8 cellular contexts compared by ENCODE assay signal in genomic region chr17:48831549-48831883, GRCh38. TPM values are rescaled to one million over a fixed set of nuclear protein-coding genes. Genes with fewer than 3 reads are reported as not detected.
DNase-seq lines count a peak whose midpoint lies in the region; ATAC-seq, FAIRE-seq and TF ChIP-seq lines count a peak whose summit lies in the region.

No MANE protein-coding gene starts in this region.

- peak overlapping the region; percentile 82 for H3K9ac ChIP-seq in Karpas-422 (ENCODE audit: low read length)

- H3K4me3 Mint-ChIP-seq in dendritic cell treated with granulocyte-macrophage colony-stimulating factor and Interleukin-4, amounts not matched to agents 40 ng/mL and 50 ng/mL, for 4 days: peak overlapping the region; percentile 97
- H3K4me3 Mint-ChIP-seq in natural killer cell: peak overlapping the region; percentile 92

- no peak for FAIRE-seq in GM12891 (lab: Jason Lieb, UNC)
- FAIRE-seq in GM19239 (lab: Jason Lieb, UNC): no peak

- H3K27me3 ChIP-seq in AG04450 (ENCODE audit: control insufficient read depth, insufficient read depth, low read length): no peaks in the 10 kb centered on the region
- H3K27me3 ChIP-seq in Karpas-422 (ENCODE audit: low read length): no peaks in the 10 kb centered on the region

- intact Hi-C loops in dendritic cell treated with granulocyte-macrophage colony-stimulating factor and Interleukin-4, amounts not matched to agents 40 ng/mL and 50 ng/mL, for 4 days (cut with micrococcal nuclease): loop anchor here (2.0 kb wide), 1 partner anchor 61 kb away; the partner anchor contains the start of gene ATP5MC1
- intact Hi-C loops in natural killer cell (cut with micrococcal nuclease): loop anchor here (1.0 to 2.0 kb wide), 2 partner anchors 10 to 15 kb away; partner anchors contain the start of gene TTLL6

- peaks cover 7% of the 10 kb centered on the region; the same call in 1 of the 2 replicates for H4K20me1 ChIP-seq in Karpas-422 (ENCODE audit: insufficient read depth, low read depth, low read length)

- H3K27ac ChIP-seq in AG04450 (ENCODE audit: low read depth, low read length) (peak overlapping the region; percentile 69), Karpas-422 (ENCODE audit: low read length) (no peak overlapping the region)

- H3K4me1 ChIP-seq in Karpas-422 (ENCODE audit: low read length): peaks cover 5% of the 10 kb centered on the region

- peaks cover 20% of the 10 kb centered on the region for H3K36me3 Mint-ChIP-seq in dendritic cell treated with granulocyte-macrophage colony-stimulating factor and Interleukin-4, amounts not matched to agents 40 ng/mL and 50 ng/mL, for 4 days (ENCODE audit: low read depth)
- no peaks in the 10 kb centered on the region for H3K36me3 Mint-ChIP-seq in natural killer cell

- H3K9me2 ChIP-seq in Karpas-422 (replicated peaks; ENCODE audit: insufficient read depth, low read length): no peaks in the 10 kb centered on the region

- peak overlapping the region; percentile 80 for H3K4me2 ChIP-seq in Karpas-422 (ENCODE audit: low read depth, low read length, poor library complexity, severe bottlenecking)

- TF ChIP-seq CTCF in AG04450 (IDR thresholded peaks at IDR 0.05; ENCODE audit: low read depth, low read length): no peak
- TF ChIP-seq CTCF in natural killer cell (IDR thresholded peaks at IDR 0.05): no peak

- ATAC-seq in natural killer cell (no peak), GM21825 (IDR thresholded peaks at IDR 0.05; ENCODE audit: unreplicated experiment) (no peak)

- CTCF ChIA-PET in AG04450 (lab: Charles Lee): interaction anchor here (0.7 to 1.6 kb wide), 2 partner anchors 27 to 47 kb away, joined by 3 to 8 read pairs; no protein-coding TSS in a partner anchor

- no peaks in the 10 kb centered on the region for H3K36me3 ChIP-seq in Karpas-422 (ENCODE audit: insufficient read depth, low read length)

- no peaks in the 10 kb centered on the region for H3K79me2 ChIP-seq in Karpas-422 (ENCODE audit: low read length)

- peak overlapping the region; percentile 99 for H3K27ac Mint-ChIP-seq in dendritic cell treated with granulocyte-macrophage colony-stimulating factor and Interleukin-4, amounts not matched to agents 40 ng/mL and 50 ng/mL, for 4 days
- H3K27ac Mint-ChIP-seq in natural killer cell: peak overlapping the region; percentile 90 to 97

- DNase-seq in AG04450 (ENCODE audit: low read depth, low spot score) (no peak), Karpas-422 (no peak), natural killer cell (no peak), NCI-H2029 treated with DMSO at 0.1 percent for 48 hours (lab: John Stamatoyannopoulos, UW) (no peak), GM12891 (ENCODE audit: insufficient read length, low spot score) (no peak), GM19239 (ENCODE audit: insufficient read length, low spot score) (no peak)

- H2AFZ ChIP-seq in Karpas-422 (ENCODE audit: low read length): peak overlapping the region; percentile 95; the same call in 1 of the 2 replicates

- H3K4me1 Mint-ChIP-seq in dendritic cell treated with granulocyte-macrophage colony-stimulating factor and Interleukin-4, amounts not matched to agents 40 ng/mL and 50 ng/mL, for 4 days (ENCODE audit: low read depth): peaks cover 41% of the 10 kb centered on the region
- H3K4me1 Mint-ChIP-seq in natural killer cell: peaks cover 32 to 54% of the 10 kb centered on the region in 2 donors

- POLR2A ChIA-PET in AG04450 (lab: Yijun Ruan, JAX): interaction anchor here (0.5 kb wide), 1 partner anchor 793 kb away, joined by 4 read pairs; no protein-coding TSS in a partner anchor

- H3K27me3 Mint-ChIP-seq in dendritic cell treated with granulocyte-macrophage colony-stimulating factor and Interleukin-4, amounts not matched to agents 40 ng/mL and 50 ng/mL, for 4 days: peaks cover 41% of the 10 kb centered on the region
- peaks cover 0 to 2% of the 10 kb centered on the region in 2 donors for H3K27me3 Mint-ChIP-seq in natural killer cell (ENCODE audit: low read depth in 2 of 2)

- H3K9me3 ChIP-seq in AG04450 (ENCODE audit: control insufficient read depth, insufficient read depth, low read length) (no peaks in the 10 kb centered on the region), Karpas-422 (ENCODE audit: low read length) (no peaks in the 10 kb centered on the region)

- no peaks in the 10 kb centered on the region for H3K9me3 Mint-ChIP-seq in dendritic cell treated with granulocyte-macrophage colony-stimulating factor and Interleukin-4, amounts not matched to agents 40 ng/mL and 50 ng/mL, for 4 days
- H3K9me3 Mint-ChIP-seq in natural killer cell: no peaks in the 10 kb centered on the region

- H3K4me3 ChIP-seq in AG04450 (ENCODE audit: low read depth, low read length) (peak overlapping the region; percentile 95), Karpas-422 (ENCODE audit: low read length) (peak overlapping the region; percentile 83)

- TF ChIP-seq POLR2A in GM12891 (IDR thresholded peaks at IDR 0.05; ENCODE audit: low read depth, low read length): no peak

TF ChIP-seq in GM12891, 5 proteins besides CTCF, POLR2A, EP300 and RAD21:
- TF ChIP-seq POU2F2 (IDR thresholded peaks at IDR 0.05; ENCODE audit: low read depth, low read length) (no peak), PAX5 (IDR thresholded peaks at IDR 0.05; ENCODE audit: insufficient read depth, low read length, severe bottlenecking) (no peak), SPI1 (IDR thresholded peaks at IDR 0.05; ENCODE audit: low read depth, low read length) (no peak), POLR2AphosphoS5 (IDR thresholded peaks at IDR 0.05; ENCODE audit: low read depth, low read length) (no peak), TAF1 (IDR thresholded peaks at IDR 0.05; ENCODE audit: low read depth, low read length) (no peak)

RNA-seq across cellular contexts. Expression of gene CALCOCO2, which starts 0.7 kb away (rescaled TPM):
- polyA plus RNA-seq in AG04450 (2011; rRNA removed): 102 and 130 TPM in 2 replicates
- 71.0 and 118 TPM in 2 replicates for polyA minus RNA-seq in AG04450 (2011; rRNA and poly(A)+ RNA removed)
- total RNA-seq in Karpas-422 (2014; rRNA removed; shearing (Covaris generic); ENCODE audit: low replicate concordance): 21.8 and 29.7 TPM in 2 replicates
- 100 to 1,000 TPM; 175 to 188 (median 179) TPM for total RNA-seq in natural killer cell
- 54.6 TPM for polyA plus RNA-seq in GM12891 (2012; ENCODE audit: low read depth, missing spikeins)

RNA-seq across cellular contexts. Expression of gene TTLL6, which starts 14.5 kb away (rescaled TPM):
- 0.04 and 0.06 TPM in 2 replicates for polyA plus RNA-seq in AG04450 (2011; rRNA removed)
- not detected in 2 replicates for polyA minus RNA-seq in AG04450 (2011; rRNA and poly(A)+ RNA removed)
- total RNA-seq in Karpas-422 (2014; rRNA removed; shearing (Covaris generic); ENCODE audit: low replicate concordance): not detected in 2 replicates
- not detected for total RNA-seq in natural killer cell
- 0.05 TPM for polyA plus RNA-seq in GM12891 (2012; ENCODE audit: low read depth, missing spikeins)
